In the genomic region with DNA sequence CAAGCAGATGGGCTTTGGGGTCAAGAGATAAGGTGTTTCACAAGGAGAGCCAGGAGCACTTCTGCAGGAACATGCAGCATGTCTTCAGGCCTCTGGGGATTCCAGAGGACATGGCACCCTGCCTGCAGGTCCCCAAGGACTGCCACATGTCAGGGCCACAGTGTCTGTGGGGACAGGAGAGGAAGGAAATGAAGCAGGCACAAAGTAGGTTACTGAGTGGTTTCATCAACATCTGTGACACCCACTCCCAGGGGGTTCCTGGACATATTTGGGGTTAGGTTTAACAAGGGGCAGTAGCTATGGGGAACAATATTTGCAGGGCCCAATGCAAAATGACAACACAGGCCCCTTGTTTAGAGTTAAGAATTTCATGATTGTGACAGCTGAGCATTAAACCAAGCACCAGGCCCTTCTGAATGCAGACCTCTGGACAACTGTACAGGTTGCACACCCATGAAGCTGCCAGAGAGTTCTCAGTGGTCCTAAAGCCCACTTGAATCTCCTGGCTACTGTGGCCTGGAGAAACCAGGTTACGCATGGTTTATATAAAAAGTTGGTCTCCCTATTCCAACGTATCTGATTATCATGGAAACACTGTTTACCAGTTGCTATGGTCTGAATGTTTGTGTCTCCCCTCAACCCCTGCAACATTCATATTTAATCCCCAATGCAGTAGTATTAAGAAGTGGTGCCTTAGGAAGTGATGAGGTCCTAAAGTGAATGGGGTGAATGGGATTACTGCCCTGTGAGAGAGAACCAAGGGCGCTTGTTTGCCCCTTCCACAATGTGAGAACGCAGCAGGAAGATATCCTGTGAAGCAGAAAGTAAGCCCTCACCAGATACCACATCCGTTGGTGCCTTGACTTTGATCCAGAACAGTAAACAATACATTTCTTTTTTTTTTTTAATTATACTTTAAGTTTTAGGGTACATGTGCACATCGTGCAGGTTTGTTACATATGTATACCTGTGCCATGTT, we compare ENCODE assay signal across 10 cellular contexts. TPM values are rescaled to one million over a fixed set of nuclear protein-coding genes. Genes with fewer than 3 reads are reported as not detected.
A peak's percentile ranks its signal among the peaks of the same experiment; 100 is the strongest.
DNase-seq lines count a peak whose midpoint lies in the region; ATAC-seq and TF ChIP-seq lines count a peak whose summit lies in the region.
"Had no signal": no experiment of that assay in that cellular context is flagged by ENCODE, and none has a peak within 500 bp of the region (broad histone marks: within the 10 kb centered on the region; RNA-seq: fewer than 3 reads in every experiment).

No MANE protein-coding gene starts in this region.

- no peaks in the 10 kb centered on the region for H3K27me3 Mint-ChIP-seq in CD4-positive, alpha-beta T cell
- no peaks in the 10 kb centered on the region for H3K27me3 Mint-ChIP-seq in central memory CD8-positive, alpha-beta T cell

- CTCF ChIA-PET in CD4-positive, alpha-beta T cell (lab: Charles Lee) = interaction anchor here (0.9 to 1.5 kb wide), 4 partner anchors 18 to 129 kb away, joined by 3 to 7 read pairs (median 3); a partner anchor contains a TSS

- no peaks in the 10 kb centered on the region for H3K9me3 ChIP-seq in CD4-positive, alpha-beta T cell (ENCODE audit: control insufficient read depth, low read length)
- H3K9me3 ChIP-seq in Peyer's patch = no peaks in the 10 kb centered on the region

- no peak overlapping the region for H3K4me3 ChIP-seq in Peyer's patch

- peaks cover 2% of the 10 kb centered on the region for H3K9me3 Mint-ChIP-seq in CD4-positive, alpha-beta T cell
- no peaks in the 10 kb centered on the region for H3K9me3 Mint-ChIP-seq in central memory CD8-positive, alpha-beta T cell

- H3K27ac ChIP-seq in CD4-positive, alpha-beta T cell (ENCODE audit: low read depth, low read length) = peak overlapping the region; percentile 77
- peak overlapping the region; percentile 46 to 72 (median 57) for H3K27ac ChIP-seq in Peyer's patch

- H3K36me3 Mint-ChIP-seq in CD4-positive, alpha-beta T cell (ENCODE audit: low read depth) = no peaks in the 10 kb centered on the region
- H3K36me3 Mint-ChIP-seq in central memory CD8-positive, alpha-beta T cell (ENCODE audit: insufficient read depth) = peaks cover 5% of the 10 kb centered on the region

- H3K4me1 Mint-ChIP-seq in CD4-positive, alpha-beta T cell (ENCODE audit: low read depth) = peaks cover 97% of the 10 kb centered on the region
- peaks cover 71% of the 10 kb centered on the region for H3K4me1 Mint-ChIP-seq in central memory CD8-positive, alpha-beta T cell
- H3K4me1 Mint-ChIP-seq: neural crest cell had no signal

- H3K27me3 ChIP-seq in CD4-positive, alpha-beta T cell (ENCODE audit: control insufficient read depth, insufficient read depth, low read length) = no peaks in the 10 kb centered on the region
- H3K27me3 ChIP-seq in Peyer's patch = no peaks in the 10 kb centered on the region

- no peak for TF ChIP-seq POLR2A in Peyer's patch (IDR thresholded peaks at IDR 0.05)

- no peaks in the 10 kb centered on the region for H3K36me3 ChIP-seq in Peyer's patch

- H3K4me3 Mint-ChIP-seq in CD4-positive, alpha-beta T cell = peak overlapping the region; percentile 76
- H3K4me3 Mint-ChIP-seq in central memory CD8-positive, alpha-beta T cell = peak overlapping the region; percentile 64
- H3K4me3 Mint-ChIP-seq: neural crest cell had no signal

- no peak for TF ChIP-seq CTCF in CD4-positive, alpha-beta T cell (IDR thresholded peaks at IDR 0.05)
- TF ChIP-seq CTCF in Peyer's patch (IDR thresholded peaks at IDR 0.05) = no peak

- ATAC-seq in CD4-positive, alpha-beta T cell (ENCODE audit: poor library complexity) = peak; percentile 78
- ATAC-seq in GM21619 (IDR thresholded peaks at IDR 0.05; ENCODE audit: unreplicated experiment) = peak; percentile 79
- peak; percentile 92 for ATAC-seq in central memory CD8-positive, alpha-beta T cell (replicated peaks; ENCODE audit: extremely low read depth, poor library complexity, severe bottlenecking)

- DNase-seq in CD4-positive, alpha-beta T cell = peak in 9 of 10 experiments; percentile 21 to 65 (median 47)
- DNase-seq in Peyer's patch (peak in 2 of 3 donors; percentile 71 to 81), cerebellar nuclear complex (lab: John Stamatoyannopoulos, UW) (no peak), occipital lobe (lab: John Stamatoyannopoulos, UW) (no peak), middle frontal gyrus (ENCODE audit: extremely low spot score, low spot score) (no peak), DMS 273 treated with DMSO at 0.1 percent for 48 hours (lab: John Stamatoyannopoulos, UW) (no peak)
- DNase-seq in central memory CD8-positive, alpha-beta T cell (ENCODE audit: low spot score in 2 of 2) = peak; percentile 18 to 53
- DNase-seq: GDM1 had no signal

- peaks cover 0 to 14% (median 8%) of the 10 kb centered on the region in 4 donors for H3K4me1 ChIP-seq in Peyer's patch

- intact Hi-C loops in CD4-positive, alpha-beta T cell (cut with DNase I, micrococcal nuclease) = loop anchor here (1.0 to 2.0 kb wide), 2 partner anchors 21 to 49 kb away; no protein-coding TSS in a partner anchor

- H3K27ac Mint-ChIP-seq in CD4-positive, alpha-beta T cell = peak overlapping the region; percentile 90
- H3K27ac Mint-ChIP-seq in central memory CD8-positive, alpha-beta T cell (ENCODE audit: low read depth) = peak overlapping the region; percentile 82

- POLR2A ChIA-PET in CD4-positive, alpha-beta T cell (lab: Charles Lee) = interaction anchor here (0.7 to 6.8 kb wide), 8 partner anchors 10 to 600 kb away, joined by 3 to 214 read pairs (median 4); a partner anchor contains a TSS

RNA-seq across cellular contexts. Expression of a gene that starts 48.2 kb away (rescaled TPM):
- total RNA-seq in CD4-positive, alpha-beta T cell = 1 to 10 TPM; 4.0 to 5.3 TPM
- 100 to 1,000 TPM; 106 to 216 (median 156) TPM for total RNA-seq in Peyer's patch
- total RNA-seq in occipital lobe = 3.4 TPM

RNA-seq across cellular contexts. Expression of a gene that starts 50.2 kb away (rescaled TPM):
- total RNA-seq in CD4-positive, alpha-beta T cell = 100 to 1,000 TPM; 201 to 208 TPM
- 10 to 100 TPM; 44.3 to 85.0 (median 60.3) TPM for total RNA-seq in Peyer's patch
- 37.7 TPM for total RNA-seq in occipital lobe

Comparison
In these comparisons a context has a peak if more than half of its experiments do, and no peak if none do; other contexts are left out.
1. DNase-seq: peak in CD4-positive, alpha-beta T cell (9 of 10), Peyer's patch (2 of 3) and central memory CD8-positive, alpha-beta T cell (2 of 2); none in cerebellar nuclear complex (0 of 2), occipital lobe (single experiment), middle frontal gyrus (single experiment) and DMS 273 treated with DMSO at 0.1 percent for 48 hours (single experiment).
2. RNA of a gene that starts 48.2 kb away (total RNA-seq): 106 to 216 TPM in Peyer's patch; 4.0 to 5.3 TPM in CD4-positive, alpha-beta T cell and 3.4 TPM in occipital lobe (single experiment); every median in the first group is over 10 times any median in the second.
3. Peak in every context shown above with its lines, with median percentiles within 50 percentile points of each other: ATAC-seq.